Comparison of ENCODE assay signal across 15 cellular contexts in the genomic region with DNA sequence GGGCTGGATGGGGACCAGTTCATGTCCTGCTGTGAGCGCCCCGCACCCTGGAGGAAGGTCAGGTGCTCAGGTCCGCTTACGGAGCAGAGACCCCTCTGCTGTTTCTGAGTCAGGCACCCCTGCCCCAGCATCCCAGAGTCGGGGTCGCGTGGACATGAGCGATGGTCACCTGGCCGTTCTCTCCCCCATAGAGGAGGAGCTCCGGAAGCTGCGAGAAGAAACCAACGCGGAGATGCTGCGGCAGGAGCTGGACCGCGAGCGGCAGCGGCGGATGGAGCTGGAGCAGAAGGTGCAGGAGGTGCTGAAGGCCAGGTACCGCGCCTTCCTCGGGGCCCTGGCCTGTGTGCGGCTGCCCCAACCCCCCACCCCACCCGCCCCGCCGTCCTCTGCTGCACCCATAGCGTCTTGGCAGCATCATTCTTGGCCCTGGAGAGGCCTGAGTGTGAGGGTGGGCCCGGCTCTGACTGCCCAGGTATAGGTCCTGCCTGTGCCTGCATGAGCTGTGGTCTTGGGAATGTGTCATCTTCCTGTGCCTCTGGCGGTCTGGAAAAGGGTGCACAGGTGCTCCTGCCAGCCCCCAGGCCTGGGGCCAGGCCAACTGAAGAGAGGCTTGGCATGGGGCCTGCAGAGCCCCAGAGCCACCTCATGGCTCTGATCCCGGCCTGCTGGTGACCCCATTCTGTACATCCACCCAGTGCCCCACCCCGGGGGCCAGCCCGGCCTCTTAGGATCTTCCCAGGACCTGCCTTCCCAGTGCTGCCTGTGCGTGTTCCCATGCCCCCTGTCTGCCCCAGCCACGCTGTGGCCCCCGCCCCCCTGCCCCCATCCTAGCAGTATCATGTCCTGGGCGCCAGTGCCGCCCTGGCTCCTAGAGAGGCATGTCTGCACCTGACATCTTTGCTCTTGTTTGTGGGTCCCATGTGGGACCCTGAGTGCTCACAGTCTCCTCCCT.
"Had no signal": no experiment of that assay in that cellular context is flagged by ENCODE, and none has a peak within 500 bp of the region (broad histone marks: within the 10 kb centered on the region; RNA-seq: fewer than 3 reads in every experiment).

No MANE protein-coding gene starts in this region.

- H3K4me1 ChIP-seq: uterus had no signal

- H3K36me3 ChIP-seq: colonic mucosa, pancreas, uterus had no signal

- DNase-seq: activated CD4-positive, alpha-beta T cell treated with anti-CD3 and anti-CD28 coated beads, Interleukin-2, amount 50 U/mL, for 4 hours; activated CD4-positive, CD25-positive, alpha-beta regulatory T cell treated with anti-CD3 and anti-CD28 coated beads, Interleukin-2, amount 50 U/mL, for 72 hours; activated effector memory CD4-positive, alpha-beta T cell treated with anti-CD3 and anti-CD28 coated beads, Interleukin-2, amount 50 U/mL, for 16 hours; activated T-cell treated with anti-CD3 and anti-CD28 coated beads, Interleukin-2, amount 50 U/mL, for 1 hour; colonic mucosa; effector CD4-positive, alpha-beta T cell; kidney; left ventricle myocardium superior; retina; stimulated activated CD4-positive, alpha-beta T cell treated with anti-CD3 and anti-CD28 coated beads, Interleukin-15, amount 100 ng/mL, for 24 hours; stimulated activated CD4-positive, alpha-beta T cell treated with anti-CD3 and anti-CD28 coated beads, Interleukin-4, amount 100 ng/mL, for 24 hours; stomach; uterus had no signal

- H3K27ac ChIP-seq: colonic mucosa, gastroesophageal sphincter, pancreas, stomach, uterus had no signal

- H3K9me3 ChIP-seq: colonic mucosa, gastroesophageal sphincter, pancreas, stomach, uterus had no signal

- H3K4me3 ChIP-seq: colonic mucosa, gastroesophageal sphincter, pancreas, stomach, uterus had no signal

- H3K27me3 ChIP-seq: colonic mucosa, gastroesophageal sphincter, pancreas, stomach, uterus had no signal

- ATAC-seq: gastroesophageal sphincter, left ventricle myocardium superior, pancreas had no signal
